In the genomic region with DNA sequence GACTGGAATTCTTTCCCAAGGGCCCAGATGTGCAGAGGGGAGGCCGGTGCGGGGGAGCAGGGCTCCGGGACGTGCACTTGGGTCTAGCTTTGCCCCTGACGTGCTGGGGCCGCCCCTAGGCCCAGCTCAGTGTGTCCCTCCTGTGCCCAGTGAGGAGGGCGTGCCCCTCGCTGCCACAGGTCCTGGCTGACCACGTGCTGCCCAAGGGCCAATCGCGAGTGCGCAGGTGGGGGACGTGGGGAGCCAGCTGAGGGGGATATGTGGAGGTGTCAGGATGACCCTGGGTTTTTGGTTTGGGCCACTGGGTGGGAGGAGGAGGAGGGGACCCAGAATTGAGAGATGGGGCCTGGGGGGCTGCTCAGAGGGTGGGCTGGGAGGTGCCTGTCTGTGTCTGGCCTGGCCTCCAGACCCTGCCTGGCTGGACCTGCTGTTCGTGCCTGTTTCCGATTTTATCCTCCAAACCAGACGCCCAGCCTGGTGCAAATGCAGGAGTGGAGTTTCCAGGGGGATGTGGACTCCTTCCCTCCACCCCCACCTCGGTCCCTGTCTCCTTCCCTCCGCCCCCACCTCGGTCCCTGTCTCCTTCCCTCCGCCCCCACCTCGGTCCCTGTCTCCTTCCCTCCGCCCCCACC, we compare ENCODE assay signal across 8 cellular contexts. TPM values are rescaled to one million over a fixed set of nuclear protein-coding genes. Genes with fewer than 3 reads are reported as not detected.
DNase-seq lines count a peak whose midpoint lies in the region; ATAC-seq and TF ChIP-seq lines count a peak whose summit lies in the region.

No MANE protein-coding gene starts in this region.

- no peak for TF ChIP-seq POLR2A in erythroblast (IDR thresholded peaks at IDR 0.05; ENCODE audit: low read length)

- H3K27me3 Mint-ChIP-seq in natural killer cell (ENCODE audit: low read depth in 2 of 2), result no peaks in the 10 kb centered on the region

- H3K4me3 Mint-ChIP-seq in natural killer cell, result no peak overlapping the region

- ATAC-seq in HG03108 (IDR thresholded peaks at IDR 0.05; ENCODE audit: unreplicated experiment) (peak; percentile 44), SK-N-SH treated with all-trans-retinoic acid at 6 μM for 48 hours (peak; percentile 86), natural killer cell (peak in 2 of 3 donors; percentile 33 to 55), HG02852 (IDR thresholded peaks at IDR 0.05; ENCODE audit: unreplicated experiment) (no peak), GM18861 (IDR thresholded peaks at IDR 0.05; ENCODE audit: unreplicated experiment) (no peak), HG02970 (IDR thresholded peaks at IDR 0.05; ENCODE audit: low FRiP score, unreplicated experiment) (no peak)

- no peak overlapping the region for H3K27ac Mint-ChIP-seq in natural killer cell

- DNase-seq in DMS153 (lab: John Stamatoyannopoulos, UW), result peak; percentile 70
- DNase-seq in erythroblast (lab: John Stamatoyannopoulos, UW), result peak; percentile 31 to 43
- DNase-seq in natural killer cell, result no peak

- H3K4me1 Mint-ChIP-seq in natural killer cell, result peaks cover 0 to 4% of the 10 kb centered on the region in 2 donors

- H3K9me3 Mint-ChIP-seq in natural killer cell, result no peaks in the 10 kb centered on the region

- no peaks in the 10 kb centered on the region for H3K36me3 Mint-ChIP-seq in natural killer cell

- intact Hi-C loops in natural killer cell (cut with micrococcal nuclease), result no loop called here

- TF ChIP-seq CTCF in natural killer cell (IDR thresholded peaks at IDR 0.05), result no peak

TF ChIP-seq in SK-N-SH treated with all-trans-retinoic acid at 6 μM for 48 hours, 23 proteins besides CTCF, POLR2A, EP300 and RAD21:
- TF ChIP-seq, protein P1, sequence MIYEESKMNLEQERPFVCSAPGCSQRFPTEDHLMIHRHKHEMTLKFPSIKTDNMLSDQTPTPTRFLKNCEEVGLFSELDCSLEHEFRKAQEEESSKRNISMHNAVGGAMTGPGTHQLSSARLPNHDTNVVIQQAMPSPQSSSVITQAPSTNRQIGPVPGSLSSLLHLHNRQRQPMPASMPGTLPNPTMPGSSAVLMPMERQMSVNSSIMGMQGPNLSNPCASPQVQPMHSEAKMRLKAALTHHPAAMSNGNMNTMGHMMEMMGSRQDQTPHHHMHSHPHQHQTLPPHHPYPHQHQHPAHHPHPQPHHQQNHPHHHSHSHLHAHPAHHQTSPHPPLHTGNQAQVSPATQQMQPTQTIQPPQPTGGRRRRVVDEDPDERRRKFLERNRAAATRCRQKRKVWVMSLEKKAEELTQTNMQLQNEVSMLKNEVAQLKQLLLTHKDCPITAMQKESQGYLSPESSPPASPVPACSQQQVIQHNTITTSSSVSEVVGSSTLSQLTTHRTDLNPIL (CRISPR knock-in tag; IDR thresholded peaks at IDR 0.05; ENCODE audit: low read depth), result no peak
- TF ChIP-seq TCF4 (CRISPR knock-in tag; IDR thresholded peaks at IDR 0.05; ENCODE audit: borderline replicate concordance), result peak; percentile 26; the same call in 1 of the 2 replicates
- no peak for TF ChIP-seq ISL1 (CRISPR knock-in tag; IDR thresholded peaks at IDR 0.05)
- TF ChIP-seq CSDC2 (CRISPR knock-in tag; IDR thresholded peaks at IDR 0.05), result no peak
TF ChIP-seq in SK-N-SH treated with all-trans-retinoic acid at 6 μM for 48 hours: peak in this region for 1.

RNA-seq across cellular contexts. Expression of a gene that starts 6.1 kb away (rescaled TPM):
- total RNA-seq in natural killer cell, result not detected

RNA-seq across cellular contexts. Expression of a gene that starts 35.7 kb away (rescaled TPM):
- total RNA-seq in natural killer cell, result 10 to 100 TPM; 19.6 to 25.1 (median 21.5) TPM

Comparison
In these comparisons a context has a peak if more than half of its experiments do, and no peak if none do; other contexts are left out.
1. ATAC-seq: peak in HG03108 (single experiment), SK-N-SH treated with all-trans-retinoic acid at 6 μM for 48 hours (single experiment) and natural killer cell (2 of 3); none in HG02852 (single experiment), GM18861 (single experiment) and HG02970 (single experiment).